8 cellular contexts compared by ENCODE assay signal in the genomic region with DNA sequence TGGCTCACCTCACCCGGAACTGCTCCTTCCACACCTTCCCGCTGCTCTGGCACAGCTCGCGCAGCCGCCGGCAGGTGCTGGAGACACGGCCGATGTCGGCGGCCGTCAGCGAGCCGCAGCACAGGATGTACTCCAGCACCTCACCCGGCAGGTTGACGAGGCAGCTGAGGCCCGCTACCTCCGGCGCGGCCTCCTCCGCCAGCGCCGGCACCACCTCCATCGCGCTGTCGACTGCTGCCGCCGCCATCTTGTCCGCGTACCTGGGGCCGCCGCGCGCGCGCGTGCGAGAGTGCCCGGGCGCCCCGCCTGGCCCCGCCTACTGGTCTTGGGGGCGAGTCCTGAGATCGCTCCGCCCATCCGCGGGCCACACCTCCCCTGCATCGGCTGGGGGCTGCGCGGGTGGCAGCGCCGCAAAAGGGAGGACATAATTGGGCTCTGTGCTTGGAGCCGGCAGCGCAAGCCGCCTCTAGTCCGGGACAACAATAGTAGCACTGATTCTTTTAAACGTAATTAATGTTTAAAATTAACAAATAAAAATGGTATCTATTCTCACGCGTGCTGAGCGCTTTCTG. TPM values are rescaled to one million over a fixed set of nuclear protein-coding genes. Genes with fewer than 3 reads are reported as not detected.
DNase-seq lines count a peak whose midpoint lies in the region; ATAC-seq lines count a peak whose summit lies in the region.

A gene with protein sequence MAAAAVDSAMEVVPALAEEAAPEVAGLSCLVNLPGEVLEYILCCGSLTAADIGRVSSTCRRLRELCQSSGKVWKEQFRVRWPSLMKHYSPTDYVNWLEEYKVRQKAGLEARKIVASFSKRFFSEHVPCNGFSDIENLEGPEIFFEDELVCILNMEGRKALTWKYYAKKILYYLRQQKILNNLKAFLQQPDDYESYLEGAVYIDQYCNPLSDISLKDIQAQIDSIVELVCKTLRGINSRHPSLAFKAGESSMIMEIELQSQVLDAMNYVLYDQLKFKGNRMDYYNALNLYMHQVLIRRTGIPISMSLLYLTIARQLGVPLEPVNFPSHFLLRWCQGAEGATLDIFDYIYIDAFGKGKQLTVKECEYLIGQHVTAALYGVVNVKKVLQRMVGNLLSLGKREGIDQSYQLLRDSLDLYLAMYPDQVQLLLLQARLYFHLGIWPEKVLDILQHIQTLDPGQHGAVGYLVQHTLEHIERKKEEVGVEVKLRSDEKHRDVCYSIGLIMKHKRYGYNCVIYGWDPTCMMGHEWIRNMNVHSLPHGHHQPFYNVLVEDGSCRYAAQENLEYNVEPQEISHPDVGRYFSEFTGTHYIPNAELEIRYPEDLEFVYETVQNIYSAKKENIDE (minus strand): TSS at position 261 of the 572 bp plus-strand sequence. CDS start 14 bp downstream, at position 247.

- peak within 1 kb of the TSS; percentile 95 to 98 (median 96) for H3K4me3 Mint-ChIP-seq in CD4-positive, CD25-positive, alpha-beta regulatory T cell

- peaks cover 20 to 50% (median 30%) of the 10 kb centered on the region in 4 donors for H3K4me1 Mint-ChIP-seq in CD4-positive, CD25-positive, alpha-beta regulatory T cell

- H3K36me3 ChIP-seq in CD4-positive, CD25-positive, alpha-beta regulatory T cell (ENCODE audit: control insufficient read depth, insufficient read depth, low read length) = peaks cover 18% of the 10 kb centered on the region

- peaks cover 24% of the 10 kb centered on the region for H3K4me1 ChIP-seq in CD4-positive, CD25-positive, alpha-beta regulatory T cell (ENCODE audit: control insufficient read depth, insufficient read depth, low read length, poor library complexity, severe bottlenecking)

- H3K9me3 ChIP-seq in CD4-positive, CD25-positive, alpha-beta regulatory T cell (ENCODE audit: control insufficient read depth in 2 of 2, low read length in 2 of 2) = no peaks in the 10 kb centered on the region

- H3K27me3 ChIP-seq in CD4-positive, CD25-positive, alpha-beta regulatory T cell (ENCODE audit: control insufficient read depth, insufficient read depth, low read length) = peaks cover 3% of the 10 kb centered on the region

- H3K4me3 ChIP-seq in CD4-positive, CD25-positive, alpha-beta regulatory T cell (ENCODE audit: low read depth, low read length) = peak within 1 kb of the TSS; percentile 89

- DNase-seq in CD4-positive, CD25-positive, alpha-beta regulatory T cell = peak; percentile 89 to 94 (median 90)
- DNase-seq in HK-2 (ENCODE audit: unreplicated experiment) (peak; percentile 88), NCI-H82 treated with DMSO at 0.1 percent for 48 hours (lab: John Stamatoyannopoulos, UW; ENCODE audit: unreplicated experiment) (peak; percentile 46), lung microvascular endothelial cell (ENCODE audit: low read depth in 2 of 2) (peak; percentile 90 to 91)
- DNase-seq in activated CD8-positive, alpha-beta memory T cell treated with anti-CD3 and anti-CD28 coated beads for 1 hour (ENCODE audit: extremely low read depth in 1 of 2, low read depth in 1 of 2) = peak; percentile 66 to 91
- peak; percentile 90 for DNase-seq in effector CD4-positive, alpha-beta T cell
- peak; percentile 88 to 92 (median 90) for DNase-seq in stimulated activated CD4-positive, alpha-beta T cell treated with anti-CD3 and anti-CD28 coated beads, TNF-alpha, amount 100 ng/mL, for 4 hours (ENCODE audit: low read depth in 3 of 3)

- H3K27me3 Mint-ChIP-seq in CD4-positive, CD25-positive, alpha-beta regulatory T cell = peaks cover 5% of the 10 kb centered on the region

- peak; percentile 92 to 96 for ATAC-seq in CD4-positive, CD25-positive, alpha-beta regulatory T cell (ENCODE audit: low read depth in 2 of 2)
- peak; percentile 97 for ATAC-seq in GM19452 (IDR thresholded peaks at IDR 0.05; ENCODE audit: unreplicated experiment)

- H3K9me3 Mint-ChIP-seq in CD4-positive, CD25-positive, alpha-beta regulatory T cell = peaks cover 0 to 4% (median 0%) of the 10 kb centered on the region in 7 donors

- peak within 1 kb of the TSS; percentile 75 for H3K27ac ChIP-seq in CD4-positive, CD25-positive, alpha-beta regulatory T cell (ENCODE audit: insufficient read depth, low read length, poor library complexity, severe bottlenecking)

- H3K27ac Mint-ChIP-seq in CD4-positive, CD25-positive, alpha-beta regulatory T cell = peak within 1 kb of the TSS; percentile 81 to 94 (median 88)

- H3K36me3 Mint-ChIP-seq in CD4-positive, CD25-positive, alpha-beta regulatory T cell = peaks cover 4% of the 10 kb centered on the region

RNA-seq across cellular contexts. Expression of the gene that starts here (rescaled TPM):
- 61.0 TPM for total RNA-seq in CD4-positive, CD25-positive, alpha-beta regulatory T cell
- polyA plus RNA-seq in CD4-positive, CD25-positive, alpha-beta regulatory T cell = 10 to 100 TPM; 49.4 to 53.0 (median 51.0) TPM
- 84.8 and 114 TPM in 2 replicates for total RNA-seq in lung microvascular endothelial cell

Comparison
In these comparisons a context has a peak if more than half of its experiments do, and no peak if none do; other contexts are left out.
1. Peak in every context shown above with its lines: DNase-seq, ATAC-seq, H3K4me3 ChIP-seq and H3K27ac ChIP-seq.